14 cellular contexts compared by ENCODE assay signal in the genomic region with DNA sequence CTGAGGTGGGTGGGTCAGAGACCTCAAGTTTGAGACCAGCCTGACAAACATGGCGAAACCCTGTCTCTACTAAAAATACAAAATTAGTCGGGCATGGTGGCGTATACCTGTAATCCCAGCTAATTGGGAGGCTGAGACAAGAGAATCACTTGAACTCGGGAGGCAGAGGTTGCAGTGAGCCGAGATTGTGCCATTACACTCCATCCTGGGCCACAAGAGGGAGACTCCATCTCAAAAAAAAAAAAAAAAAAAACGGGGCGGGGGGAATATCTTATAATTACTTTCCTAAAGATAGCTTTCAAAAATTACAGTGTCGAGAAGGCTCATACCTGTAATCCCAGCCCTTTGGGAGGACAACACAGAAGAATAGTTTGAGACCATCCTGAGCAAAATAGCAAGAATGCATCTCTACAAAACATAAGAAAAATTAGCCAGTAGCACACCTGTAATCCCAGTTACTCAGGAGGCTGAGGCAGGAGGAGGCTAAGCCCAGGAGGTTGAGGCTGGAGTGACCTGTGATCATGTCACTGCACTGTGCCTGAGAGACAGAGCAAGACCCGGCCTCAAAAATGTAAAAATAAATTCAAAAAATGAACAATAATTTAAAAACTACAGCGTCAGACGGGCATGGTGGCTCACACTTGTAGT. TPM values are rescaled to one million over a fixed set of nuclear protein-coding genes. Genes with fewer than 3 reads are reported as not detected.
A peak's percentile ranks its signal among the peaks of the same experiment; 100 is the strongest.
DNase-seq lines count a peak whose midpoint lies in the region; ATAC-seq and TF ChIP-seq lines count a peak whose summit lies in the region.
"Had no signal": no experiment of that assay in that cellular context is flagged by ENCODE, and none has a peak within 500 bp of the region (broad histone marks: within the 10 kb centered on the region; RNA-seq: fewer than 3 reads in every experiment).

No MANE protein-coding gene starts in this region.

- 88% methylated on average over 11 of the region's 11 CpGs for WGBS in SK-N-SH (ENCODE audit: low lambda C conversion rate)
- WGBS in suprapubic skin, result 87% methylated on average over 11 of the region's 11 CpGs

- peaks cover 12% of the 10 kb centered on the region for H3K36me3 Mint-ChIP-seq in progenitor cell of endocrine pancreas (ENCODE audit: insufficient read depth)
- H3K36me3 Mint-ChIP-seq: naive B cell had no signal

- peaks cover 23% of the 10 kb centered on the region for H3K4me1 Mint-ChIP-seq in progenitor cell of endocrine pancreas (ENCODE audit: low read depth)

- H3K9me3 ChIP-seq in SK-N-SH, result no peaks in the 10 kb centered on the region
- H3K9me3 ChIP-seq in MM.1S (replicated peaks; ENCODE audit: insufficient read depth, low read length), result no peaks in the 10 kb centered on the region
- H3K9me3 ChIP-seq in suprapubic skin, result no peaks in the 10 kb centered on the region

- H3F3A ChIP-seq in SK-N-SH (replicated peaks; ENCODE audit: insufficient read depth) (peaks cover 5% of the 10 kb centered on the region), MM.1S (ENCODE audit: insufficient read depth, low read length) (peaks cover 13% of the 10 kb centered on the region)

- H3K27ac ChIP-seq in SK-N-SH (ENCODE audit: low read depth in 2 of 2, low read length in 1 of 2) (no peak overlapping the region), MM.1S (ENCODE audit: low read length) (no peak overlapping the region), suprapubic skin (no peak overlapping the region)

- TF ChIP-seq RAD21 in SK-N-SH (IDR thresholded peaks at IDR 0.05; ENCODE audit: low read length), result peak; percentile 45; the same call in 1 of the 2 replicates

- H2AFZ ChIP-seq in SK-N-SH (ENCODE audit: low read depth) (no peak overlapping the region), MM.1S (ENCODE audit: low read length) (no peak overlapping the region)

- H3K4me2 ChIP-seq in SK-N-SH, result no peak overlapping the region
- H3K4me2 ChIP-seq in MM.1S (ENCODE audit: low read depth, low read length), result no peak overlapping the region

- peak; percentile 51 for TF ChIP-seq CTCF in SK-N-SH (IDR thresholded peaks at IDR 0.05)
- TF ChIP-seq CTCF in MM.1S (IDR thresholded peaks at IDR 0.05; ENCODE audit: low read length), result peak; percentile 16
- peak; percentile 55 for TF ChIP-seq CTCF in choroid plexus epithelial cell (conservative IDR thresholded peaks at IDR 0.05; ENCODE audit: low read depth, low read length)
- peak; percentile 32 for TF ChIP-seq CTCF in progenitor cell of endocrine pancreas (IDR thresholded peaks at IDR 0.05; ENCODE audit: unreplicated experiment)
- TF ChIP-seq CTCF in suprapubic skin (IDR thresholded peaks at IDR 0.05), result no peak

- CTCF ChIA-PET in SK-N-SH (lab: Yijun Ruan, JAX), result interaction anchor here (0.8 to 1.6 kb wide), 7 partner anchors 9 to 137 kb away, joined by 3 to 4 read pairs (median 3); no protein-coding TSS in a partner anchor

- H3K79me2 ChIP-seq in SK-N-SH (ENCODE audit: insufficient read depth) (peaks cover 76% of the 10 kb centered on the region), MM.1S (ENCODE audit: low read length) (peaks cover 50% of the 10 kb centered on the region)

- no peak for TF ChIP-seq EP300 in SK-N-SH (IDR thresholded peaks at IDR 0.05; ENCODE audit: borderline replicate concordance in 1 of 2, low read depth in 1 of 2, low read length in 1 of 2)
- TF ChIP-seq EP300 in suprapubic skin (IDR thresholded peaks at IDR 0.05), result no peak

- H3K27me3 Mint-ChIP-seq in progenitor cell of endocrine pancreas, result no peaks in the 10 kb centered on the region
- H3K27me3 Mint-ChIP-seq: activated CD4-positive, alpha-beta T cell treated with anti-CD3 and anti-CD28 coated beads, Interleukin-2, amount 10 ng/mL, durations not matched to agents 24 days and 14 days; central memory CD8-positive, alpha-beta T cell; naive B cell had no signal

- H3K4me3 ChIP-seq in SK-N-SH (ENCODE audit: low read depth in 2 of 2, low read length in 1 of 2) (no peak overlapping the region), MM.1S (ENCODE audit: low read length) (no peak overlapping the region), choroid plexus epithelial cell (ENCODE audit: low read depth, low read length) (no peak overlapping the region), suprapubic skin (no peak overlapping the region)

- TF ChIP-seq POLR2A in suprapubic skin (IDR thresholded peaks at IDR 0.05), result no peak

- H4K20me1 ChIP-seq in SK-N-SH (ENCODE audit: insufficient read depth), result peaks cover 10% of the 10 kb centered on the region
- H4K20me1 ChIP-seq in MM.1S (ENCODE audit: insufficient read depth, low read length), result no peaks in the 10 kb centered on the region

- H3K9me3 Mint-ChIP-seq in progenitor cell of endocrine pancreas (ENCODE audit: low read depth), result peaks cover 1% of the 10 kb centered on the region
- H3K9me3 Mint-ChIP-seq: activated CD4-positive, alpha-beta T cell treated with anti-CD3 and anti-CD28 coated beads, Interleukin-2, amount 10 ng/mL, durations not matched to agents 24 days and 14 days; central memory CD8-positive, alpha-beta T cell; naive B cell had no signal

- peak overlapping the region; percentile 80 for H3K27ac Mint-ChIP-seq in progenitor cell of endocrine pancreas
- H3K27ac Mint-ChIP-seq: activated CD4-positive, alpha-beta T cell treated with anti-CD3 and anti-CD28 coated beads, Interleukin-2, amount 10 ng/mL, durations not matched to agents 24 days and 14 days had no signal

- H3K36me3 ChIP-seq in SK-N-SH (replicated peaks in 1 of 2; ENCODE audit: control insufficient read depth in 1 of 2, insufficient read depth in 2 of 2, low read length in 1 of 2) (no peaks in the 10 kb centered on the region), MM.1S (replicated peaks; ENCODE audit: insufficient read depth, low read length) (no peaks in the 10 kb centered on the region), suprapubic skin (no peaks in the 10 kb centered on the region)

- peaks cover 0 to 14% of the 10 kb centered on the region in 2 experiments; a peak in 1 of 4 replicates for H3K4me1 ChIP-seq in SK-N-SH (ENCODE audit: control insufficient read depth in 1 of 2, insufficient read depth in 2 of 2, low read depth in 1 of 2, low read length in 1 of 2)
- H3K4me1 ChIP-seq in MM.1S (ENCODE audit: low read length), result peaks cover 12% of the 10 kb centered on the region
- H3K4me1 ChIP-seq in suprapubic skin, result peaks cover 5% of the 10 kb centered on the region

- H3K4me3 Mint-ChIP-seq in progenitor cell of endocrine pancreas (ENCODE audit: low read depth), result no peak overlapping the region
- H3K4me3 Mint-ChIP-seq: activated CD4-positive, alpha-beta T cell treated with anti-CD3 and anti-CD28 coated beads, Interleukin-2, amount 10 ng/mL, durations not matched to agents 24 days and 14 days; central memory CD8-positive, alpha-beta T cell; naive B cell had no signal

- DNase-seq in SK-N-SH (no peak), MM.1S (no peak), choroid plexus epithelial cell (ENCODE audit: low read depth) (no peak), progenitor cell of endocrine pancreas (ENCODE audit: low spot score, unreplicated experiment) (no peak), NCI-H510A (lab: John Stamatoyannopoulos, UW) (no peak), suprapubic skin (ENCODE audit: low spot score in 2 of 2) (no peak)
- DNase-seq: activated CD4-positive, alpha-beta T cell treated with anti-CD3 and anti-CD28 coated beads, Interleukin-2, amount 10 ng/mL, durations not matched to agents 24 days and 14 days; activated gamma-delta T cell; foreskin melanocyte; naive B cell; NCI-H1105 had no signal

- H3K9ac ChIP-seq in SK-N-SH (no peak overlapping the region), MM.1S (ENCODE audit: low read length) (no peak overlapping the region)

- no peak for ATAC-seq in SK-N-SH treated with all-trans-retinoic acid at 6 μM for 48 hours
- no peak for ATAC-seq in GM19351 (IDR thresholded peaks at IDR 0.05; ENCODE audit: unreplicated experiment)

- POLR2A ChIA-PET in SK-N-SH (lab: Yijun Ruan, JAX), result no interaction called here

- H3K9me2 ChIP-seq in SK-N-SH, result no peaks in the 10 kb centered on the region
- no peaks in the 10 kb centered on the region for H3K9me2 ChIP-seq in MM.1S (replicated peaks; ENCODE audit: insufficient read depth, low read length)

- no peaks in the 10 kb centered on the region for H3K27me3 ChIP-seq in SK-N-SH (ENCODE audit: insufficient read depth)
- no peaks in the 10 kb centered on the region for H3K27me3 ChIP-seq in MM.1S (replicated peaks; ENCODE audit: insufficient read depth, low read length)
- H3K27me3 ChIP-seq in suprapubic skin, result no peaks in the 10 kb centered on the region

TF ChIP-seq in SK-N-SH, 30 proteins besides CTCF, POLR2A, EP300 and RAD21 (continues in another document):
- TF ChIP-seq, protein P1, sequence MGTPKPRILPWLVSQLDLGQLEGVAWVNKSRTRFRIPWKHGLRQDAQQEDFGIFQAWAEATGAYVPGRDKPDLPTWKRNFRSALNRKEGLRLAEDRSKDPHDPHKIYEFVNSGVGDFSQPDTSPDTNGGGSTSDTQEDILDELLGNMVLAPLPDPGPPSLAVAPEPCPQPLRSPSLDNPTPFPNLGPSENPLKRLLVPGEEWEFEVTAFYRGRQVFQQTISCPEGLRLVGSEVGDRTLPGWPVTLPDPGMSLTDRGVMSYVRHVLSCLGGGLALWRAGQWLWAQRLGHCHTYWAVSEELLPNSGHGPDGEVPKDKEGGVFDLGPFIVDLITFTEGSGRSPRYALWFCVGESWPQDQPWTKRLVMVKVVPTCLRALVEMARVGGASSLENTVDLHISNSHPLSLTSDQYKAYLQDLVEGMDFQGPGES (IDR thresholded peaks at IDR 0.05; ENCODE audit: low read depth, low read length), result no peak
- TF ChIP-seq RFX5 (IDR thresholded peaks at IDR 0.05; ENCODE audit: low read length) (no peak), FOXJ3 (CRISPR knock-in tag; IDR thresholded peaks at IDR 0.05) (no peak)

TF ChIP-seq in SK-N-SH treated with all-trans-retinoic acid at 6 μM for 48 hours, 23 proteins besides CTCF, POLR2A, EP300 and RAD21 (continues in another document):
- TF ChIP-seq ZNF565 (CRISPR knock-in tag; conservative IDR thresholded peaks at IDR 0.05; ENCODE audit: low read depth) (no peak), ESRRG (CRISPR knock-in tag; IDR thresholded peaks at IDR 0.05) (no peak), BACH2 (CRISPR knock-in tag; IDR thresholded peaks at IDR 0.05; ENCODE audit: borderline replicate concordance) (no peak), ZFP30 (CRISPR knock-in tag; IDR thresholded peaks at IDR 0.05) (no peak)

RNA-seq across cellular contexts. Expression of a gene that starts 25.8 kb away (rescaled TPM):
- 11.0 and 11.7 TPM in 2 replicates for polyA plus RNA-seq in SK-N-SH (2012; rRNA removed)
- polyA plus RNA-seq in SK-N-SH (2012; cell fraction: cytosol; rRNA removed), result 6.2 and 9.3 TPM in 2 replicates
- polyA plus RNA-seq in SK-N-SH (2012; cell fraction: nucleus; rRNA removed), result 34.3 and 42.2 TPM in 2 replicates
- total RNA-seq in progenitor cell of endocrine pancreas, result 51.3 and 58.1 TPM in 2 replicates
- total RNA-seq in suprapubic skin, result 10 to 100 TPM; 20.9 to 36.7 (median 26.1) TPM

Comparison
In these comparisons a context has a peak if more than half of its experiments do, and no peak if none do; other contexts are left out.
1. CTCF ChIP-seq: peak in SK-N-SH (single experiment), MM.1S (single experiment), choroid plexus epithelial cell (single experiment) and progenitor cell of endocrine pancreas (single experiment); none in suprapubic skin (0 of 2).